Comparison of ENCODE assay signal across 13 cellular contexts in the genomic region with DNA sequence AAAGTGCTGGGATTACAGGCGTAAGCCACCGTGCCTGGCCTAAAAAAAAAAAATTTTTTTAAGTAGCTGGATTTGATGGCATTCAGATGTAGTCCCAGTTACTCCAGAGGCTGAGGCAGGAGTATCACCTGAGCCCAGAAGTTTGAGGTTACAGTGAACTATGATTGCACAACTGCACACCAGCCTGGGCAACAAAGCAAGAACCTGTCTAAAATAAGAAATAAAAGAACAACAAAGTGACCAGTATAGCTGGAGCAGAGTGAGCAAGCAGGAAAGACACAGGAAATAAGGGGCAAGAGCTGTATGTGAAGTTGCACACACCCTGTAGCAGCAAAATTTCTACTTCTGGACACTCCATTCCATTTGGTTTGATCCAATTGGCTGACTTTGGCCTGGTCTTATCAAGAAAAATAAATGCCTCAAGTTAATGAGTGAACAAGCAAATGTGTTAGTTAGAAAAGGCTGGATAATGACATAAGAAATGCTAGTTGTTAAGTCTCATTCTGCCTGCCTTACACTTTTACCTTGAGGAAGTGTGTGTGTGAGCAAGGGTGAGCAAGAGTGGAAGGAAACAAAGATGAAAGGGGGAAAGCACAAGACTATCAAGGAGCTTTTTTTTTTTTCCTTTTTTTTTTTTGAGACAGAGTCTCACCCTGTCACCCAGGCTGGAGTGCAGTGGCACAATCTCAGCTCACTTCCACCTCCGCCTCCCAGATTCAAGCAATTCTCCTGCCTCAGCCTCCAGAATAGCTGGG. TPM values are rescaled to one million over a fixed set of nuclear protein-coding genes. Genes with fewer than 3 reads are reported as not detected.
DNase-seq lines count a peak whose midpoint lies in the region; ATAC-seq, FAIRE-seq and TF ChIP-seq lines count a peak whose summit lies in the region.
"Had no signal": no experiment of that assay in that cellular context is flagged by ENCODE, and none has a peak within 500 bp of the region (broad histone marks: within the 10 kb centered on the region; RNA-seq: fewer than 3 reads in every experiment).

No MANE protein-coding gene starts in this region.

- peaks cover 41 to 51% (median 49%) of the 10 kb centered on the region in 3 donors for H3K4me1 Mint-ChIP-seq in CD8-positive, alpha-beta memory T cell
- peaks cover 37 to 45% (median 45%) of the 10 kb centered on the region in 3 donors for H3K4me1 Mint-ChIP-seq in naive B cell

- no peaks in the 10 kb centered on the region for H3K36me3 ChIP-seq in CD8-positive, alpha-beta memory T cell (ENCODE audit: insufficient read depth, low read length)
- H3K36me3 ChIP-seq in bronchial epithelial cell (ENCODE audit: control insufficient read depth, insufficient read depth, low read length), result no peaks in the 10 kb centered on the region

- TF ChIP-seq CTCF in bronchial epithelial cell (IDR thresholded peaks at IDR 0.05; ENCODE audit: insufficient read depth, low read length, severe bottlenecking), result no peak

- peaks cover 50% of the 10 kb centered on the region for H3K4me1 ChIP-seq in CD8-positive, alpha-beta memory T cell (ENCODE audit: insufficient read depth, low read length)

- in situ Hi-C loops in KBM-7 (cut with MboI; ENCODE audit: low pct_unique_long_range_greater_than_20kb, low sequenced_read_pairs), result no loop called here

- H3K4me3 Mint-ChIP-seq in CD8-positive, alpha-beta memory T cell, result peak overlapping the region; percentile 50 to 84 (median 71)
- H3K4me3 Mint-ChIP-seq in naive B cell, result peak overlapping the region; percentile 20 to 86 (median 74)
- H3K4me3 Mint-ChIP-seq: endodermal cell had no signal

- no peak overlapping the region for H3K4me3 ChIP-seq in CD8-positive, alpha-beta memory T cell (ENCODE audit: low read length)
- H3K4me3 ChIP-seq in bronchial epithelial cell (ENCODE audit: low read depth, low read length), result no peak overlapping the region

- H3K27me3 ChIP-seq in CD8-positive, alpha-beta memory T cell (ENCODE audit: insufficient read depth, low read length, poor library complexity, severe bottlenecking), result no peaks in the 10 kb centered on the region
- H3K27me3 ChIP-seq in bronchial epithelial cell (ENCODE audit: control insufficient read depth, insufficient read depth, low read length), result no peaks in the 10 kb centered on the region

- H3K9me3 Mint-ChIP-seq in CD8-positive, alpha-beta memory T cell, result no peaks in the 10 kb centered on the region
- H3K9me3 Mint-ChIP-seq in naive B cell, result no peaks in the 10 kb centered on the region
- H3K9me3 Mint-ChIP-seq: endodermal cell had no signal

- CTCF ChIA-PET in CD8-positive, alpha-beta memory T cell (lab: Charles Lee), result interaction anchor here (1.1 kb wide), 1 partner anchor 16 kb away, joined by 3 read pairs; no protein-coding TSS in a partner anchor

- no peak overlapping the region for H3K27ac ChIP-seq in CD8-positive, alpha-beta memory T cell (ENCODE audit: low read depth, low read length)

- DNase-seq in CD8-positive, alpha-beta memory T cell, result peak in 1 of 5 donors; percentile 43
- peak; percentile 35 for DNase-seq in KBM-7
- DNase-seq in bronchial epithelial cell (ENCODE audit: low read depth), result peak; percentile 44
- no peak for DNase-seq in naive B cell
- DNase-seq in D341Med (ENCODE audit: low spot score), result no peak
- DNase-seq: activated effector memory CD4-positive, alpha-beta T cell treated with Interleukin-2 at 50 U/mL for 16 hours; DND-41; endodermal cell; NCI-H526; SW 1271 had no signal

- FAIRE-seq in bronchial epithelial cell (lab: Jason Lieb, UNC), result no peak

- no peaks in the 10 kb centered on the region for H3K9me3 ChIP-seq in CD8-positive, alpha-beta memory T cell (ENCODE audit: low read length)

- no peak for ATAC-seq in naive B cell (ENCODE audit: low read depth in 2 of 2)
- no peak for ATAC-seq in GM21423 (IDR thresholded peaks at IDR 0.05; ENCODE audit: unreplicated experiment)
- no peak for ATAC-seq in HG03108 (IDR thresholded peaks at IDR 0.05; ENCODE audit: unreplicated experiment)
- ATAC-seq in SK-N-SH treated with all-trans-retinoic acid at 6 μM for 48 hours, result no peak

- no peaks in the 10 kb centered on the region for H3K27me3 Mint-ChIP-seq in CD8-positive, alpha-beta memory T cell
- no peaks in the 10 kb centered on the region for H3K27me3 Mint-ChIP-seq in naive B cell

- H3K27ac Mint-ChIP-seq in CD8-positive, alpha-beta memory T cell, result peak overlapping the region; percentile 74 to 98 (median 88)
- peak overlapping the region; percentile 31 to 92 (median 82) for H3K27ac Mint-ChIP-seq in naive B cell
- H3K27ac Mint-ChIP-seq: endodermal cell had no signal

- POLR2A ChIA-PET in CD8-positive, alpha-beta memory T cell (lab: Charles Lee), result interaction anchor here (0.6 to 5.5 kb wide), 4 partner anchors 8 to 152 kb away, joined by 3 to 66 read pairs (median 3); a partner anchor contains a TSS

- H3K36me3 Mint-ChIP-seq in CD8-positive, alpha-beta memory T cell, result peaks cover 0 to 10% (median 0%) of the 10 kb centered on the region in 3 donors
- no peaks in the 10 kb centered on the region for H3K36me3 Mint-ChIP-seq in naive B cell

TF ChIP-seq in SK-N-SH treated with all-trans-retinoic acid at 6 μM for 48 hours, 23 proteins besides CTCF, POLR2A, EP300 and RAD21:
- TF ChIP-seq SNAI2 (CRISPR knock-in tag; IDR thresholded peaks at IDR 0.05) (no peak), ESRRG (CRISPR knock-in tag; IDR thresholded peaks at IDR 0.05) (no peak), ZFP3 (CRISPR knock-in tag; IDR thresholded peaks at IDR 0.05) (no peak), BACH2 (CRISPR knock-in tag; IDR thresholded peaks at IDR 0.05; ENCODE audit: borderline replicate concordance) (no peak), ZC3H10 (CRISPR knock-in tag; IDR thresholded peaks at IDR 0.05) (no peak), PPARA (CRISPR knock-in tag; IDR thresholded peaks at IDR 0.05; ENCODE audit: borderline replicate concordance) (no peak), ISL1 (CRISPR knock-in tag; IDR thresholded peaks at IDR 0.05) (no peak), GLIS3 (CRISPR knock-in tag; IDR thresholded peaks at IDR 0.05) (no peak)
- TF ChIP-seq, protein P1, sequence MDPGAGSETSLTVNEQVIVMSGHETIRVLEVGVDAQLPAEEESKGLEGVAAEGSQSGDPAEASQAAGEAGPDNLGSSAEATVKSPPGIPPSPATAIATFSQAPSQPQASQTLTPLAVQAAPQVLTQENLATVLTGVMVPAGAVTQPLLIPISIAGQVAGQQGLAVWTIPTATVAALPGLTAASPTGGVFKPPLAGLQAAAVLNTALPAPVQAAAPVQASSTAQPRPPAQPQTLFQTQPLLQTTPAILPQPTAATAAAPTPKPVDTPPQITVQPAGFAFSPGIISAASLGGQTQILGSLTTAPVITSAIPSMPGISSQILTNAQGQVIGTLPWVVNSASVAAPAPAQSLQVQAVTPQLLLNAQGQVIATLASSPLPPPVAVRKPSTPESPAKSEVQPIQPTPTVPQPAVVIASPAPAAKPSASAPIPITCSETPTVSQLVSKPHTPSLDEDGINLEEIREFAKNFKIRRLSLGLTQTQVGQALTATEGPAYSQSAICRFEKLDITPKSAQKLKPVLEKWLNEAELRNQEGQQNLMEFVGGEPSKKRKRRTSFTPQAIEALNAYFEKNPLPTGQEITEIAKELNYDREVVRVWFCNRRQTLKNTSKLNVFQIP (CRISPR knock-in tag; IDR thresholded peaks at IDR 0.05; ENCODE audit: borderline replicate concordance, low read depth), result no peak

RNA-seq across cellular contexts. Expression of a gene that starts 7.9 kb away (rescaled TPM):
- total RNA-seq in CD8-positive, alpha-beta memory T cell, result 100 to 1,000 TPM; 135 to 139 TPM
- 538 TPM for polyA plus RNA-seq in CD8-positive, alpha-beta memory T cell
- 286 and 496 TPM in 2 replicates for total RNA-seq in bronchial epithelial cell
- 100 to 1,000 TPM; 369 to 762 (median 520) TPM for polyA plus RNA-seq in naive B cell (ENCODE audit: low read depth in 6 of 6)

RNA-seq across cellular contexts. Expression of a gene that starts 11.0 kb away (rescaled TPM):
- 100 to 1,000 TPM in 1 of 2 experiments, 10 to 100 TPM in 1; 98.4 to 104 TPM for total RNA-seq in CD8-positive, alpha-beta memory T cell
- polyA plus RNA-seq in CD8-positive, alpha-beta memory T cell, result 172 TPM
- total RNA-seq in bronchial epithelial cell, result 44.2 and 51.7 TPM in 2 replicates
- polyA plus RNA-seq in naive B cell (ENCODE audit: low read depth in 6 of 6), result 100 to 1,000 TPM; 145 to 193 (median 151) TPM

RNA-seq across cellular contexts. Expression of a gene that starts 15.5 kb away (rescaled TPM):
- total RNA-seq in CD8-positive, alpha-beta memory T cell, result 10 to 100 TPM; 19.0 to 19.8 TPM
- polyA plus RNA-seq in CD8-positive, alpha-beta memory T cell, result 13.1 TPM
- total RNA-seq in bronchial epithelial cell, result 24.2 and 36.4 TPM in 2 replicates
- polyA plus RNA-seq in naive B cell (ENCODE audit: low read depth in 6 of 6), result 1 to 10 TPM; 1.6 to 4.5 (median 3.2) TPM

Comparison
In these comparisons a context has a peak if more than half of its experiments do, and no peak if none do; other contexts are left out.
1. DNase-seq: peak in KBM-7 (single experiment) and bronchial epithelial cell (single experiment); none in naive B cell (single experiment) and D341Med (single experiment).